28 cellular contexts compared by ENCODE assay signal in the genomic region with DNA sequence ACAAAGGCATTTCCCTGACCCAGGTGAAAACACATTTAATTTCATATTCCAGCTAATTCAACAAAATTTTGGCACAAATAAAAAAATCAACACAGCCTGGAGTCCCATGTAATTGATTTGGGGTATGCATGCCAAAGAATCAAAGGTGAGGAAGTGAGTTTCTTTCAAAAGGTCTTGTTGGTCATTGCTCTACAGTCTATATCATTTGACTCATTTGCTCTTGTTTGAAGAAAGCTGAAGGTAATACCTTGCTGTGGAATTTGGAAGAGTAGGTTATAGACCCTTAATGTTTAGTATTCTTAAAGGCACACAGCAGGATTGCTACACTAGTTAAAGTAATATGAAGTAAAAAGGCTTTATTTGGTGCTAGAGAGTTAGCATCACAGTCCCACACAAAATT. TPM values are rescaled to one million over a fixed set of nuclear protein-coding genes. Genes with fewer than 3 reads are reported as not detected.
"Had no signal": no experiment of that assay in that cellular context is flagged by ENCODE, and none has a peak within 500 bp of the region (broad histone marks: within the 10 kb centered on the region; RNA-seq: fewer than 3 reads in every experiment).

No MANE protein-coding gene starts in this region.

- H3K27ac Mint-ChIP-seq: activated B cell treated with CpG ODN at 0.5 μM for 24 hours; activated CD4-positive, alpha-beta memory T cell treated with anti-CD3 and anti-CD28 coated beads for 36 hours; activated CD4-positive, alpha-beta T cell treated with anti-CD3 and anti-CD28 coated beads, Interleukin-2, amount 10 ng/mL, durations not matched to agents 7 days and 5 days; activated naive CD4-positive, alpha-beta T cell treated with anti-CD3 and anti-CD28 coated beads, Interleukin-2, amount 50 U/mL, for 72 hours; activated naive CD8-positive, alpha-beta T cell treated with anti-CD3 and anti-CD28 coated beads, Interleukin-2, amount 50 U/mL, for 24 hours; T-cell had no signal

- H3K9me3 ChIP-seq: ascending aorta, body of pancreas had no signal

- DNase-seq: activated B cell treated with CpG ODN at 0.5 μM for 24 hours; activated CD4-positive, alpha-beta memory T cell treated with anti-CD3 and anti-CD28 coated beads for 36 hours; activated CD4-positive, alpha-beta T cell treated with anti-CD3 and anti-CD28 coated beads for 1 hour; activated CD4-positive, alpha-beta T cell treated with anti-CD3 and anti-CD28 coated beads, Interleukin-2, amount 10 ng/mL, durations not matched to agents 7 days and 5 days; activated CD8-positive, alpha-beta memory T cell treated with anti-CD3 and anti-CD28 coated beads for 24 hours; activated effector memory CD4-positive, alpha-beta T cell treated with anti-CD3 and anti-CD28 coated beads, Interleukin-2, amount 50 U/mL, for 16 hours; activated naive CD4-positive, alpha-beta T cell treated with Interleukin-2 at 50 U/mL for 16 hours; activated naive CD8-positive, alpha-beta T cell treated with anti-CD3 and anti-CD28 coated beads, Interleukin-2, amount 50 U/mL, for 24 hours; activated T-cell treated with anti-CD3 and anti-CD28 coated beads, Interleukin-2, amount 50 U/mL, for 4 hours; amniotic stem cell; body of pancreas; Karpas-422; MM.1S; NCI-H1105; NCI-H1436; NCI-H187 treated with DMSO at 0.1 percent for 48 hours; NCI-H2171; NCI-H226; NCI-H526; NCI-H82; PC-9; SIG-M5; T-cell; T-helper 2 cell; T1000 had no signal

- H2AFZ ChIP-seq: PC-9 had no signal

- H3K27me3 Mint-ChIP-seq: activated B cell treated with CpG ODN at 0.5 μM for 24 hours; activated CD4-positive, alpha-beta memory T cell treated with anti-CD3 and anti-CD28 coated beads for 36 hours; activated CD4-positive, alpha-beta T cell treated with anti-CD3 and anti-CD28 coated beads, Interleukin-2, amount 10 ng/mL, durations not matched to agents 7 days and 5 days; activated naive CD8-positive, alpha-beta T cell treated with anti-CD3 and anti-CD28 coated beads, Interleukin-2, amount 50 U/mL, for 24 hours; central memory CD8-positive, alpha-beta T cell had no signal

- ATAC-seq: activated naive CD4-positive, alpha-beta T cell treated with anti-CD3 and anti-CD28 coated beads, Interleukin-2, amount 50 U/mL, for 72 hours; activated naive CD8-positive, alpha-beta T cell treated with anti-CD3 and anti-CD28 coated beads, Interleukin-2, amount 50 U/mL, for 24 hours; activated T-cell treated with anti-CD3 and anti-CD28 coated beads, Interleukin-2, amount 50 U/mL, for 4 hours; body of pancreas; T-cell had no signal

- H3K9me3 Mint-ChIP-seq: activated B cell treated with CpG ODN at 0.5 μM for 24 hours; activated CD4-positive, alpha-beta memory T cell treated with anti-CD3 and anti-CD28 coated beads for 36 hours; activated CD4-positive, alpha-beta T cell treated with anti-CD3 and anti-CD28 coated beads, Interleukin-2, amount 10 ng/mL, durations not matched to agents 7 days and 5 days; activated naive CD4-positive, alpha-beta T cell treated with anti-CD3 and anti-CD28 coated beads, Interleukin-2, amount 50 U/mL, for 72 hours; activated naive CD8-positive, alpha-beta T cell treated with anti-CD3 and anti-CD28 coated beads, Interleukin-2, amount 50 U/mL, for 24 hours; activated T-cell treated with anti-CD3 and anti-CD28 coated beads, Interleukin-2, amount 50 U/mL, for 4 hours; central memory CD8-positive, alpha-beta T cell; T-cell had no signal

- H3K4me2 ChIP-seq: PC-9 had no signal

- H3K27me3 ChIP-seq: body of pancreas had no signal

- H3K4me1 Mint-ChIP-seq: activated B cell treated with CpG ODN at 0.5 μM for 24 hours; activated CD4-positive, alpha-beta T cell treated with anti-CD3 and anti-CD28 coated beads, Interleukin-2, amount 10 ng/mL, durations not matched to agents 7 days and 5 days; activated naive CD8-positive, alpha-beta T cell treated with anti-CD3 and anti-CD28 coated beads, Interleukin-2, amount 50 U/mL, for 24 hours; central memory CD8-positive, alpha-beta T cell; T-cell had no signal

- H3K4me3 ChIP-seq: ascending aorta, body of pancreas, PC-9 had no signal

- H3K4me1 ChIP-seq: ascending aorta, body of pancreas had no signal

- H3K4me3 Mint-ChIP-seq: activated B cell treated with CpG ODN at 0.5 μM for 24 hours; activated CD4-positive, alpha-beta memory T cell treated with anti-CD3 and anti-CD28 coated beads for 36 hours; activated CD4-positive, alpha-beta T cell treated with anti-CD3 and anti-CD28 coated beads, Interleukin-2, amount 10 ng/mL, durations not matched to agents 7 days and 5 days; activated naive CD8-positive, alpha-beta T cell treated with anti-CD3 and anti-CD28 coated beads, Interleukin-2, amount 50 U/mL, for 24 hours; activated T-cell treated with anti-CD3 and anti-CD28 coated beads, Interleukin-2, amount 50 U/mL, for 4 hours; central memory CD8-positive, alpha-beta T cell; T-cell had no signal

- H3K36me3 Mint-ChIP-seq: activated CD4-positive, alpha-beta memory T cell treated with anti-CD3 and anti-CD28 coated beads for 36 hours; activated naive CD4-positive, alpha-beta T cell treated with anti-CD3 and anti-CD28 coated beads, Interleukin-2, amount 50 U/mL, for 72 hours; T-cell had no signal

- H3K27ac ChIP-seq: ascending aorta, body of pancreas, PC-9 had no signal

RNA-seq across cellular contexts. Expression of a gene that starts 25.4 kb away (rescaled TPM):
- total RNA-seq: activated B cell treated with CpG ODN at 0.5 μM for 24 hours; activated CD4-positive, alpha-beta memory T cell treated with anti-CD3 and anti-CD28 coated beads for 36 hours; activated CD4-positive, alpha-beta T cell treated with anti-CD3 and anti-CD28 coated beads, Interleukin-2, amount 10 ng/mL, durations not matched to agents 7 days and 5 days; activated naive CD4-positive, alpha-beta T cell treated with anti-CD3 and anti-CD28 coated beads, Interleukin-2, amount 50 U/mL, for 72 hours had no signal

RNA-seq across cellular contexts. Expression of a gene that starts 26.9 kb away (rescaled TPM):
- total RNA-seq: activated B cell treated with CpG ODN at 0.5 μM for 24 hours; activated CD4-positive, alpha-beta memory T cell treated with anti-CD3 and anti-CD28 coated beads for 36 hours; activated CD4-positive, alpha-beta T cell treated with anti-CD3 and anti-CD28 coated beads, Interleukin-2, amount 10 ng/mL, durations not matched to agents 7 days and 5 days; activated naive CD4-positive, alpha-beta T cell treated with anti-CD3 and anti-CD28 coated beads, Interleukin-2, amount 50 U/mL, for 72 hours had no signal
